8 cellular contexts compared by ENCODE assay signal in the genomic region with DNA sequence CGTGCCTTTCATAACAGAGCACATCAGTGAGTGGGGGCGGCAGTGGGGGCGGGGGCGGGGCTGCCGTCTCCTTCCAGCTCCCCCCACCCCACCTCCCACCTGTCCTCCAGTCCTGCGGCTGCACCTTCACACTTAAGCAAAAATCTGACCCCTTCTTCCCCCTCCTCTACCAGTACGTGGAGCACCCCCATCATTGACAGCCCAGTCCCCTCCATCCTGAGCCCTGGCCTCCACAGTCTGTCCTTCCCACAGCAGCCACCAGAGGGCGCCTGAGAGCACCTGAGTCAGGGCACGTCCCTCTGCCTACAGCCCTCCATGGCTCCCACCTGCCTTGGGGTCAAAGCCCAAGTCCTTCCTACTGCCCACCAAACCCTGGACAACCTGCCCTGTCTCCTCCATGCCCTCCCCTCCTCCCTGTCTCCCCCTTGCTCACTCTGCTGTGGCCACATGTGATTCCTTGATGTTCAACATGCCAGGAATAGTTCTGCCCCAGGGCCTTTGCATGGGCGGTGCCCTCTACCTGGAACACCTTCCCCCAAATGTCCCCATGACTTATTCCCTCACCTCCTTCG.
A peak's percentile ranks its signal among the peaks of the same experiment; 100 is the strongest.
DNase-seq lines count a peak whose midpoint lies in the region; ATAC-seq and TF ChIP-seq lines count a peak whose summit lies in the region.

No MANE protein-coding gene starts in this region.

- DNase-seq in NCI-H82 (lab: John Stamatoyannopoulos, UW) (peak; percentile 54), NCI-H82 treated with DMSO at 0.1 percent for 48 hours (lab: John Stamatoyannopoulos, UW; ENCODE audit: unreplicated experiment) (no peak), iPS-NIHi7 (ENCODE audit: extremely low spot score) (peak; percentile 74), cortex of kidney (lab: John Stamatoyannopoulos, UW) (no peak), DMS79 treated with DMSO at 0.1 percent for 48 hours (lab: John Stamatoyannopoulos, UW) (no peak)
- peak; percentile 77 for DNase-seq in activated naive CD4-positive, alpha-beta T cell treated with anti-CD3 and anti-CD28 coated beads, Interleukin-2, amount 10 ng/mL, durations not matched to agents 7 days and 5 days
- DNase-seq in stimulated activated CD4-positive, alpha-beta T cell treated with anti-CD3 and anti-CD28 coated beads, Interleukin-2, amount 100 ng/mL, for 4 hours (ENCODE audit: low read depth): peak; percentile 52

- peaks cover 4% of the 10 kb centered on the region for H3K4me1 Mint-ChIP-seq in activated naive CD4-positive, alpha-beta T cell treated with anti-CD3 and anti-CD28 coated beads, Interleukin-2, amount 10 ng/mL, durations not matched to agents 7 days and 5 days

- no peak overlapping the region for H3K4me3 Mint-ChIP-seq in activated naive CD4-positive, alpha-beta T cell treated with anti-CD3 and anti-CD28 coated beads, Interleukin-2, amount 10 ng/mL, durations not matched to agents 7 days and 5 days

- peak; percentile 77 for ATAC-seq in SK-N-SH treated with all-trans-retinoic acid at 6 μM for 48 hours

- peaks cover 17% of the 10 kb centered on the region for H3K27me3 Mint-ChIP-seq in activated naive CD4-positive, alpha-beta T cell treated with anti-CD3 and anti-CD28 coated beads, Interleukin-2, amount 10 ng/mL, durations not matched to agents 7 days and 5 days

- CTCF ChIA-PET in activated naive CD4-positive, alpha-beta T cell treated with anti-CD3 and anti-CD28 coated beads, Interleukin-2, amount 10 ng/mL, durations not matched to agents 7 days and 5 days (lab: Charles Lee): interaction anchor here (0.9 to 1.9 kb wide), 8 partner anchors 8 to 290 kb away, joined by 3 to 6 read pairs (median 4); partner anchors contain the start of gene HDGFL2

- H3K9me3 Mint-ChIP-seq in activated naive CD4-positive, alpha-beta T cell treated with anti-CD3 and anti-CD28 coated beads, Interleukin-2, amount 10 ng/mL, durations not matched to agents 7 days and 5 days: no peaks in the 10 kb centered on the region

- H3K27ac Mint-ChIP-seq in activated naive CD4-positive, alpha-beta T cell treated with anti-CD3 and anti-CD28 coated beads, Interleukin-2, amount 10 ng/mL, durations not matched to agents 7 days and 5 days: no peak overlapping the region

- H3K36me3 Mint-ChIP-seq in activated naive CD4-positive, alpha-beta T cell treated with anti-CD3 and anti-CD28 coated beads, Interleukin-2, amount 10 ng/mL, durations not matched to agents 7 days and 5 days: no peaks in the 10 kb centered on the region

TF ChIP-seq in SK-N-SH treated with all-trans-retinoic acid at 6 μM for 48 hours, 23 proteins besides CTCF, POLR2A, EP300 and RAD21:
- TF ChIP-seq RARB (CRISPR knock-in tag; IDR thresholded peaks at IDR 0.05): no peak
- 0 out of 2 replicates have a peak, but pooled peaks have one; percentile 57 for TF ChIP-seq GLIS3 (CRISPR knock-in tag; IDR thresholded peaks at IDR 0.05)
- TF ChIP-seq ZNF8 (CRISPR knock-in tag; IDR thresholded peaks at IDR 0.05): no peak
- no peak for TF ChIP-seq ZNF70 (CRISPR knock-in tag; IDR thresholded peaks at IDR 0.05)

Comparison
In these comparisons a context has a peak if more than half of its experiments do, and no peak if none do; other contexts are left out.
1. DNase-seq: peak in NCI-H82 (single experiment), activated naive CD4-positive, alpha-beta T cell treated with anti-CD3 and anti-CD28 coated beads, Interleukin-2, amount 10 ng/mL, durations not matched to agents 7 days and 5 days (single experiment), iPS-NIHi7 (single experiment) and stimulated activated CD4-positive, alpha-beta T cell treated with anti-CD3 and anti-CD28 coated beads, Interleukin-2, amount 100 ng/mL, for 4 hours (single experiment); none in NCI-H82 treated with DMSO at 0.1 percent for 48 hours (single experiment), cortex of kidney (single experiment) and DMS79 treated with DMSO at 0.1 percent for 48 hours (single experiment).